In the genomic region with DNA sequence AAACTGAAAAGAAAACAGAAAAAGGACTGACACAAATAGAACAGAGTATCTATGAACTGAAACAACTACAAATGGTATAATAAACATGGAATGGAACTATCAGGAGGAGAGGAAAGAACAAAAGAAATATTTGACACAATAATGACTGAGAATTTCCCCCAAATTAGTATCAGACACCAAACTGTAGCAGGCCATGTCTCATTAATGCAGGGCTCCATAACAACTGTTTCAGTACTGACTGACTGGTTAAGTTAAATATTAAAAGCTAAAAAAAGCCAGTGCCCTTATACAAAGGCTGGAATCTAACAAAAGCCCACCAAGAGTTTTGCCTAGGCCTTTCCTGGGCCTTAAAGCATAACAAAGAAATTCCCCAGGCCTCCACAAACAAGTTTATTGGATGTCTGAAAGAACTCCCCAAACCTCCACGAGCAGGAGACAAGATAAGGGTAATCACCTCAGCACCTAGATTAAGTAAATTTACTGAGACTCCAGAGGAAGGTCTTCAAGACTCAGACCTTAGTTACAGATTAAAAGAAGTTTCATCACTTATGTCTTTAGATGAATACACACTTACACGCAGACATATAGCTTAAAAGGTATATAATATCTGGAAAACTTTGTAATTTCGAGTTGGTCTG, we compare ENCODE assay signal across 1 cellular context.
TF ChIP-seq lines count a peak whose summit lies in the region.

No MANE protein-coding gene starts in this region.

TF ChIP-seq in WTC11, 78 proteins besides CTCF, POLR2A, EP300 and RAD21 (continued from another document):
- TF ChIP-seq, protein P1, sequence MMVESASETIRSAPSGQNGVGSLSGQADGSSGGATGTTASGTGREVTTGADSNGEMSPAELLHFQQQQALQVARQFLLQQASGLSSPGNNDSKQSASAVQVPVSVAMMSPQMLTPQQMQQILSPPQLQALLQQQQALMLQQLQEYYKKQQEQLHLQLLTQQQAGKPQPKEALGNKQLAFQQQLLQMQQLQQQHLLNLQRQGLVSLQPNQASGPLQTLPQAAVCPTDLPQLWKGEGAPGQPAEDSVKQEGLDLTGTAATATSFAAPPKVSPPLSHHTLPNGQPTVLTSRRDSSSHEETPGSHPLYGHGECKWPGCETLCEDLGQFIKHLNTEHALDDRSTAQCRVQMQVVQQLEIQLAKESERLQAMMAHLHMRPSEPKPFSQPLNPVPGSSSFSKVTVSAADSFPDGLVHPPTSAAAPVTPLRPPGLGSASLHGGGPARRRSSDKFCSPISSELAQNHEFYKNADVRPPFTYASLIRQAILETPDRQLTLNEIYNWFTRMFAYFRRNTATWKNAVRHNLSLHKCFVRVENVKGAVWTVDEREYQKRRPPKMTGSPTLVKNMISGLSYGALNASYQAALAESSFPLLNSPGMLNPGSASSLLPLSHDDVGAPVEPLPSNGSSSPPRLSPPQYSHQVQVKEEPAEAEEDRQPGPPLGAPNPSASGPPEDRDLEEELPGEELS (CRISPR knock-in tag; IDR thresholded peaks at IDR 0.05): no peak
- TF ChIP-seq ZNF219 (CRISPR knock-in tag; IDR thresholded peaks at IDR 0.05; ENCODE audit: borderline replicate concordance): no peak
- TF ChIP-seq, protein P2, sequence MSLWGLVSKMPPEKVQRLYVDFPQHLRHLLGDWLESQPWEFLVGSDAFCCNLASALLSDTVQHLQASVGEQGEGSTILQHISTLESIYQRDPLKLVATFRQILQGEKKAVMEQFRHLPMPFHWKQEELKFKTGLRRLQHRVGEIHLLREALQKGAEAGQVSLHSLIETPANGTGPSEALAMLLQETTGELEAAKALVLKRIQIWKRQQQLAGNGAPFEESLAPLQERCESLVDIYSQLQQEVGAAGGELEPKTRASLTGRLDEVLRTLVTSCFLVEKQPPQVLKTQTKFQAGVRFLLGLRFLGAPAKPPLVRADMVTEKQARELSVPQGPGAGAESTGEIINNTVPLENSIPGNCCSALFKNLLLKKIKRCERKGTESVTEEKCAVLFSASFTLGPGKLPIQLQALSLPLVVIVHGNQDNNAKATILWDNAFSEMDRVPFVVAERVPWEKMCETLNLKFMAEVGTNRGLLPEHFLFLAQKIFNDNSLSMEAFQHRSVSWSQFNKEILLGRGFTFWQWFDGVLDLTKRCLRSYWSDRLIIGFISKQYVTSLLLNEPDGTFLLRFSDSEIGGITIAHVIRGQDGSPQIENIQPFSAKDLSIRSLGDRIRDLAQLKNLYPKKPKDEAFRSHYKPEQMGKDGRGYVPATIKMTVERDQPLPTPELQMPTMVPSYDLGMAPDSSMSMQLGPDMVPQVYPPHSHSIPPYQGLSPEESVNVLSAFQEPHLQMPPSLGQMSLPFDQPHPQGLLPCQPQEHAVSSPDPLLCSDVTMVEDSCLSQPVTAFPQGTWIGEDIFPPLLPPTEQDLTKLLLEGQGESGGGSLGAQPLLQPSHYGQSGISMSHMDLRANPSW (CRISPR knock-in tag; conservative IDR thresholded peaks at IDR 0.05; ENCODE audit: low read depth): no peak
- TF ChIP-seq, protein P3, sequence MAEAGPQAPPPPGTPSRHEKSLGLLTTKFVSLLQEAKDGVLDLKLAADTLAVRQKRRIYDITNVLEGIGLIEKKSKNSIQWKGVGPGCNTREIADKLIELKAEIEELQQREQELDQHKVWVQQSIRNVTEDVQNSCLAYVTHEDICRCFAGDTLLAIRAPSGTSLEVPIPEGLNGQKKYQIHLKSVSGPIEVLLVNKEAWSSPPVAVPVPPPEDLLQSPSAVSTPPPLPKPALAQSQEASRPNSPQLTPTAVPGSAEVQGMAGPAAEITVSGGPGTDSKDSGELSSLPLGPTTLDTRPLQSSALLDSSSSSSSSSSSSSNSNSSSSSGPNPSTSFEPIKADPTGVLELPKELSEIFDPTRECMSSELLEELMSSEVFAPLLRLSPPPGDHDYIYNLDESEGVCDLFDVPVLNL (CRISPR knock-in tag; IDR thresholded peaks at IDR 0.05; ENCODE audit: borderline replicate concordance, low read depth): no peak
TF ChIP-seq in WTC11: peak in this region for 0.
